ENCODE assay signal across 1 cellular context in the genomic region with DNA sequence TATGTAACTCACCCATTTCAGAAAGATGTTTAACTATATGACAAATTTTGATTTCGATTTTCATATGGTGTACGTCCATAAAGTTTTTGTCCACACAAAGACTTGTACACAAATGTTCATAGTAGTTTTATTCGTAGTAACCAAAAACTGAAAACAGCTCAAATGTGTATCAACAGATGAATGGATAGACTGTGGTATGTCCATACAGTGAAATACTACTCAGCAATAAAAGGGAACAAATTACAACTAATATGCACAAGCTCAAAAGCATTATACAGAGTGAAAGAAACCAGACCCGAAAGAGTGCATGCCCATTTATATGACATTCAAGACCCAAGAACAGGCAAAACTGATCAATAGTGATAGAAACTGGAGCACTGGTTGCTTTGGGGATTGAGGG.
A peak's percentile ranks its signal among the peaks of the same experiment; 100 is the strongest.
TF ChIP-seq lines count a peak whose summit lies in the region.

No MANE protein-coding gene starts in this region.

TF ChIP-seq in HEK293, 187 proteins besides CTCF, POLR2A, EP300 and RAD21 (continued from another document):
- TF ChIP-seq, protein P1, sequence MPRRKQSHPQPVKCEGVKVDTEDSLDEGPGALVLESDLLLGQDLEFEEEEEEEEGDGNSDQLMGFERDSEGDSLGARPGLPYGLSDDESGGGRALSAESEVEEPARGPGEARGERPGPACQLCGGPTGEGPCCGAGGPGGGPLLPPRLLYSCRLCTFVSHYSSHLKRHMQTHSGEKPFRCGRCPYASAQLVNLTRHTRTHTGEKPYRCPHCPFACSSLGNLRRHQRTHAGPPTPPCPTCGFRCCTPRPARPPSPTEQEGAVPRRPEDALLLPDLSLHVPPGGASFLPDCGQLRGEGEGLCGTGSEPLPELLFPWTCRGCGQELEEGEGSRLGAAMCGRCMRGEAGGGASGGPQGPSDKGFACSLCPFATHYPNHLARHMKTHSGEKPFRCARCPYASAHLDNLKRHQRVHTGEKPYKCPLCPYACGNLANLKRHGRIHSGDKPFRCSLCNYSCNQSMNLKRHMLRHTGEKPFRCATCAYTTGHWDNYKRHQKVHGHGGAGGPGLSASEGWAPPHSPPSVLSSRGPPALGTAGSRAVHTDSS (tag by site-specific recombination; IDR thresholded peaks at IDR 0.05), result no peak
- TF ChIP-seq ZNF701 (tag by site-specific recombination; IDR thresholded peaks at IDR 0.05) (no peak), ZNF48 (tag by site-specific recombination; IDR thresholded peaks at IDR 0.05) (no peak), YY1 (tag by site-specific recombination; IDR thresholded peaks at IDR 0.05) (no peak), SETDB1 (IDR thresholded peaks at IDR 0.05; ENCODE audit: insufficient read length, low read length) (peak; percentile 16), ZNF521 (tag by site-specific recombination; IDR thresholded peaks at IDR 0.05) (no peak), ZNF792 (tag by site-specific recombination; IDR thresholded peaks at IDR 0.05) (no peak), ZNF146 (tag by site-specific recombination; IDR thresholded peaks at IDR 0.05) (peak; percentile 65; the same call in 1 of the 2 replicates)
